Comparison of ENCODE assay signal across 8 cellular contexts in the genomic region with DNA sequence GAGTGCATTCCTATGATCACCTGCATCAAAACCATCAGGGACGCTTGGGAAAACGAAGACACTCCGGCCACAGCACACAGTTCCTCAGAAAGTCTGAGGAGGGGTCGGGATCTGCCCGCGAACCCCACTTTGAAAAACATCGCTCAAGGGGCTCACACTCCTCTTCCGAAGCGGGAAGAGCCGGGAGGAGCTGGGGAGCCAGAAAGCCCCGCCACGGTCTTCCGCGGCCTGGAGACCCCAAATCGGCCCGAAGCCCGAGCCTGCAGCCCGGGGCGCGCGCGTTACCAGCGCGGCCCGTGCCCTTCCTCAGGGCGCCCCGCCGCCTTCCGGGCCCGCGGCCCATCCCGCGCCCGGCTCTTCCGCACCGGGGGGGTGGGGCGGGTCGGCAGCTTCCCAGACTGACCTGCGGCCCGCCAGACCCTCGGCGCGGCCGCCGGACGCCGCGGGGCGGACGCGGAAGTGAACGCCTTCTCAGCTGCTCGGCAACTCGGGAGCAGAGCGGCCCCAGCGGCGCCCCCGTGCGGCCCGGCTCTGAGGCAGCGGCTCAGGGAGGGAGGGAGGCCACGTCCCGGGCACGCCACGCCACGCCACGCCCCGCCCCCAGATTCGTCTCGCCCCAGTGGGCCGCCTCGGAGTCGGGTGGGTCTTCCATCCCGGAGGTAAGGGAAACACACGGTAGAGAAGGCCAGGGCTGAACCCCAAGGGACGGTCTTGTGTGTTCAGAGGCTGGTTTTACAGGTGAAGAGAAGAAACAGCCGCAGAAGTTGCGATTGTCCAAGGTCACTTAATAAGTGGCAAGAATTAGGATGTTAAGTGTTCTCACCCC. TPM values are rescaled to one million over a fixed set of nuclear protein-coding genes. Genes with fewer than 3 reads are reported as not detected.
DNase-seq lines count a peak whose midpoint lies in the region; FAIRE-seq and TF ChIP-seq lines count a peak whose summit lies in the region.

KCTD18 (minus strand) TSS at position 461 of the 826 bp plus-strand sequence. CDS start 3,052 bp downstream, outside the sequence.

- H3K4me1 ChIP-seq in MM.1S (ENCODE audit: low read length), result peaks cover 8% of the 10 kb centered on the region
- peaks cover 4 to 6% of the 10 kb centered on the region in 2 donors for H3K4me1 ChIP-seq in neuronal stem cell (ENCODE audit: control insufficient read depth in 2 of 2, insufficient read depth in 1 of 2, low read depth in 1 of 2, low read length in 2 of 2)

- no peak within 1 kb of the TSS for H2BK12ac ChIP-seq in neuronal stem cell (ENCODE audit: low read length)

- peak within 1 kb of the TSS; percentile 93 for H3K4me2 ChIP-seq in MM.1S (ENCODE audit: low read depth, low read length)
- peak within 1 kb of the TSS; percentile 75 for H3K4me2 ChIP-seq in neuronal stem cell (ENCODE audit: insufficient read depth, low read length, poor library complexity, severe bottlenecking)

- no peak within 1 kb of the TSS for H3K4ac ChIP-seq in neuronal stem cell (ENCODE audit: low read length)

- DNase-seq in GM04504 (ENCODE audit: low read depth) (peak; percentile 53), HCEC 1CT (peak; percentile 80), MM.1S (peak; percentile 92), SK-MEL-5 (ENCODE audit: low read depth, low spot score) (peak; percentile 84), frontal cortex (ENCODE audit: low spot score in 2 of 2) (peak; percentile 95 to 97), neuronal stem cell (ENCODE audit: low spot score) (peak; percentile 81)
- peak; percentile 92 for DNase-seq in activated naive CD4-positive, alpha-beta T cell treated with Interleukin-2 at 50 U/mL for 16 hours

- peak within 1 kb of the TSS; percentile 30 for H2AK5ac ChIP-seq in neuronal stem cell (ENCODE audit: low read depth, low read length)

- TF ChIP-seq CTCF in MM.1S (IDR thresholded peaks at IDR 0.05; ENCODE audit: low read length) (peak; percentile 75), subcutaneous adipose tissue (IDR thresholded peaks at IDR 0.05; ENCODE audit: low read depth) (no peak)

- H4K8ac ChIP-seq in neuronal stem cell (ENCODE audit: low read depth, low read length), result no peak within 1 kb of the TSS

- H3K18ac ChIP-seq in neuronal stem cell (ENCODE audit: low read length), result peak within 1 kb of the TSS; percentile 96

- peak within 1 kb of the TSS; percentile 43 for H3K14ac ChIP-seq in neuronal stem cell (ENCODE audit: low read length)

- H2AFZ ChIP-seq in MM.1S (ENCODE audit: low read length), result peak within 1 kb of the TSS; percentile 93
- H2AFZ ChIP-seq in neuronal stem cell (ENCODE audit: low read length), result peak within 1 kb of the TSS; percentile 87

- peak within 1 kb of the TSS; percentile 77 for H3K23ac ChIP-seq in neuronal stem cell (ENCODE audit: low read depth, low read length, poor library complexity)

- no peaks in the 10 kb centered on the region for H3K79me1 ChIP-seq in neuronal stem cell (ENCODE audit: low read depth, low read length)

- H3K4me3 ChIP-seq in MM.1S (ENCODE audit: low read length), result peak within 1 kb of the TSS; percentile 85
- H3K4me3 ChIP-seq in neuronal stem cell (ENCODE audit: low read length in 2 of 2), result peak within 1 kb of the TSS; percentile 74 to 81

- H3K9me3 ChIP-seq in MM.1S (replicated peaks; ENCODE audit: insufficient read depth, low read length) (no peaks in the 10 kb centered on the region), neuronal stem cell (replicated peaks in 1 of 2; ENCODE audit: control insufficient read depth in 2 of 2, insufficient read depth in 1 of 2, low read depth in 1 of 2, low read length in 2 of 2) (no peaks in the 10 kb centered on the region)

- H2BK5ac ChIP-seq in neuronal stem cell (ENCODE audit: low read length), result no peak within 1 kb of the TSS

- H3K9me2 ChIP-seq in MM.1S (replicated peaks; ENCODE audit: insufficient read depth, low read length), result no peaks in the 10 kb centered on the region

- H3K27me3 ChIP-seq in MM.1S (replicated peaks; ENCODE audit: insufficient read depth, low read length) (no peaks in the 10 kb centered on the region), neuronal stem cell (ENCODE audit: control insufficient read depth in 3 of 3, insufficient read depth in 3 of 3, low read depth in 1 of 3, low read length in 3 of 3) (peaks cover 0 to 27% (median 0%) of the 10 kb centered on the region in 3 experiments)

- no peaks in the 10 kb centered on the region for H4K20me1 ChIP-seq in MM.1S (ENCODE audit: insufficient read depth, low read length)

- no peak for FAIRE-seq in frontal cortex (lab: Jason Lieb, UNC)

- in situ Hi-C loops in SK-MEL-5 (cut with HindIII; ENCODE audit: low pct_unique_long_range_greater_than_20kb, low sequenced_read_pairs), result no loop called here

- no peaks in the 10 kb centered on the region for H3K36me3 ChIP-seq in MM.1S (replicated peaks; ENCODE audit: insufficient read depth, low read length)
- H3K36me3 ChIP-seq in neuronal stem cell (replicated peaks in 1 of 2; ENCODE audit: control insufficient read depth in 2 of 2, insufficient read depth in 2 of 2, low read length in 2 of 2), result no peaks in the 10 kb centered on the region

- no CpG with 5 or more reads among the region's 78 CpGs for WGBS in neuronal stem cell (ENCODE audit: extremely low coverage in 2 of 2, insufficient read length in 2 of 2, insufficient replicate concordance in 1 of 2), 2 donors

- H2BK15ac ChIP-seq in neuronal stem cell (ENCODE audit: low read length), result no peak within 1 kb of the TSS

- H3K27ac ChIP-seq in MM.1S (ENCODE audit: low read length) (peak within 1 kb of the TSS; percentile 20; the same call in 1 of the 2 replicates), neuronal stem cell (replicated peaks; ENCODE audit: low read length) (no peak within 1 kb of the TSS)

- H3K9ac ChIP-seq in MM.1S (ENCODE audit: low read length) (peak within 1 kb of the TSS; percentile 89), neuronal stem cell (ENCODE audit: low read depth, low read length, poor library complexity) (peak within 1 kb of the TSS; percentile 75)

- H3K79me2 ChIP-seq in MM.1S (ENCODE audit: low read length), result peaks cover 6% of the 10 kb centered on the region

- no peaks in the 10 kb centered on the region; the same call in 1 of the 2 replicates for H3F3A ChIP-seq in MM.1S (ENCODE audit: insufficient read depth, low read length)

- H4K91ac ChIP-seq in neuronal stem cell (ENCODE audit: low read depth, low read length, poor library complexity), result no peak within 1 kb of the TSS

- no peak within 1 kb of the TSS for H2BK120ac ChIP-seq in neuronal stem cell (ENCODE audit: low read depth, low read length)

RNA-seq across cellular contexts. Expression of gene KCTD18, which starts in this region (rescaled TPM):
- total RNA-seq in SK-MEL-5 (2014; rRNA removed; shearing (Covaris generic)), result 13.5 and 16.2 TPM in 2 replicates
- 15.4 and 15.7 TPM in 2 replicates for polyA plus RNA-seq in SK-MEL-5 (2015; cell fraction: cytosol; rRNA removed)
- polyA plus RNA-seq in SK-MEL-5 (2015; cell fraction: nucleus; rRNA removed), result 17.9 and 20.8 TPM in 2 replicates
- 12.6 TPM for total RNA-seq in frontal cortex
- 5.7 TPM for polyA plus RNA-seq in neuronal stem cell (2013, experiment 1 of 2)
- polyA plus RNA-seq in neuronal stem cell (2013, experiment 2 of 2), result 5.0 TPM
- total RNA-seq in subcutaneous adipose tissue, result 10 to 100 TPM; 18.9 to 26.0 (median 22.1) TPM
